Comparison of ENCODE assay signal across 22 cellular contexts in the genomic region with DNA sequence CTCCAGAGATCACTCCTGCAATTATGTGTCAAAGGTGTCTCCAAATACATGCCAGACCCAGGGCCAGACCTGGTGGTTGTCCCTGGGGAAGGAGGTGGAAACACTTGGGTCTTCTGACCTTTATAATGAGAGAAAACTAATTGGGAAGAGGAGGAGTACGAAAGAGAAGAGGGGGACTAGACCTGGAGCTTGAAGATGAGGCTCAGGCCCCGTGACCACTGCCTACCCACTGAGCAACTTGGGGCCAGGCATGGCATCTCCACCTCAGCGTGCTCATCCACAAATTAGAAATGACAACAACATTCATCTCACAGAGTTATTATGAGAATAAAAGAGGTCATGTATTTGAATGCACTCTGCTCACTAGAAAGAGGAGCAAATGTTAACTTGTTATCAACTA.
"Had no signal": no experiment of that assay in that cellular context is flagged by ENCODE, and none has a peak within 500 bp of the region (broad histone marks: within the 10 kb centered on the region; RNA-seq: fewer than 3 reads in every experiment).

No MANE protein-coding gene starts in this region.

- H3K4me3 ChIP-seq: esophagus muscularis mucosa, pancreas, psoas muscle, right lobe of liver, skin epidermis, testis, uterus had no signal

- H3K4me3 Mint-ChIP-seq: activated naive CD4-positive, alpha-beta T cell treated with anti-CD3 and anti-CD28 coated beads for 36 hours; activated naive CD8-positive, alpha-beta T cell treated with anti-CD3 and anti-CD28 coated beads, Interleukin-2, amount 10 ng/mL, durations not matched to agents 7 days and 5 days; stimulated activated memory B cell treated with anti-CD40 and anti-IgM and Interleukin-4, amounts not matched to agents 10 μg/mL and 1 μg/mL and 100 μg/mL, for 72 hours had no signal

- H3K4me1 ChIP-seq: uterus had no signal

- H3K27me3 ChIP-seq: esophagus muscularis mucosa, neutrophil, pancreas, right lobe of liver, testis, uterus had no signal

- H3K27ac Mint-ChIP-seq: activated naive CD4-positive, alpha-beta T cell treated with anti-CD3 and anti-CD28 coated beads for 36 hours; activated naive CD8-positive, alpha-beta T cell treated with anti-CD3 and anti-CD28 coated beads, Interleukin-2, amount 10 ng/mL, durations not matched to agents 7 days and 5 days; stimulated activated memory B cell treated with anti-CD40 and anti-IgM and Interleukin-4, amounts not matched to agents 10 μg/mL and 1 μg/mL and 100 μg/mL, for 72 hours had no signal

- DNase-seq: activated CD4-positive, alpha-beta T cell treated with anti-CD3 and anti-CD28 coated beads, Interleukin-2, amount 50 U/mL, for 1 hour; activated naive CD4-positive, alpha-beta T cell treated with anti-CD3 and anti-CD28 coated beads for 36 hours; activated naive CD8-positive, alpha-beta T cell treated with anti-CD3 and anti-CD28 coated beads, Interleukin-2, amount 10 ng/mL, durations not matched to agents 7 days and 5 days; activated T-cell treated with anti-CD3 and anti-CD28 coated beads, Interleukin-2, amount 50 U/mL, for 1 hour; amniotic stem cell; effector memory CD4-positive, alpha-beta T cell; glutamatergic neuron; midbrain; psoas muscle; right lobe of liver; stimulated activated CD4-positive, alpha-beta T cell treated with anti-CD3 and anti-CD28 coated beads, Interleukin-1b, Interleukin-23, amount 100 ng/mL, for 48 hours; testis; trophoblast cell; uterus had no signal

- H3K27me3 Mint-ChIP-seq: activated naive CD8-positive, alpha-beta T cell treated with anti-CD3 and anti-CD28 coated beads, Interleukin-2, amount 10 ng/mL, durations not matched to agents 7 days and 5 days; stimulated activated memory B cell treated with anti-CD40 and anti-IgM and Interleukin-4, amounts not matched to agents 10 μg/mL and 1 μg/mL and 100 μg/mL, for 72 hours had no signal

- ATAC-seq: activated CD4-positive, CD25-positive, alpha-beta regulatory T cell treated with anti-CD3 and anti-CD28 coated beads, Interleukin-2, amount 50 U/mL, for 24 hours; psoas muscle; right lobe of liver; stimulated activated memory B cell treated with anti-CD40 and anti-IgM and Interleukin-4, amounts not matched to agents 10 μg/mL and 1 μg/mL and 100 μg/mL, for 72 hours had no signal

- H3K27ac ChIP-seq: esophagus muscularis mucosa, neutrophil, psoas muscle, right lobe of liver, skin epidermis, testis, uterus, VCaP had no signal

- H3K9me3 ChIP-seq: esophagus muscularis mucosa, neutrophil, pancreas, psoas muscle, right lobe of liver, testis, uterus had no signal

- H3K36me3 ChIP-seq: uterus had no signal

- H3K9me3 Mint-ChIP-seq: activated naive CD4-positive, alpha-beta T cell treated with anti-CD3 and anti-CD28 coated beads for 36 hours; activated naive CD8-positive, alpha-beta T cell treated with anti-CD3 and anti-CD28 coated beads, Interleukin-2, amount 10 ng/mL, durations not matched to agents 7 days and 5 days; nephron; stimulated activated memory B cell treated with anti-CD40 and anti-IgM and Interleukin-4, amounts not matched to agents 10 μg/mL and 1 μg/mL and 100 μg/mL, for 72 hours had no signal
